ENCODE assay signal across 8 cellular contexts in genomic region chr1:149102574-149102973, GRCh38. TPM values are rescaled to one million over a fixed set of nuclear protein-coding genes. Genes with fewer than 3 reads are reported as not detected.
DNase-seq lines count a peak whose midpoint lies in the region; ATAC-seq, FAIRE-seq and TF ChIP-seq lines count a peak whose summit lies in the region.
"Not testable (repeated sequence)": the region's sequence is repeated elsewhere in the genome, so short reads cannot be mapped to it uniquely, and the experiment has no call there.

No MANE protein-coding gene starts in this region.

- not testable (repeated sequence) for TF ChIP-seq EP300 in K562 (IDR thresholded peaks at IDR 0.05; ENCODE audit: low read length); gastroesophageal sphincter (IDR thresholded peaks at IDR 0.05)

- TF ChIP-seq CTCF in C4-2B (conservative IDR thresholded peaks at IDR 0.05); H9 (conservative IDR thresholded peaks at IDR 0.05); Panc1 (IDR thresholded peaks at IDR 0.05); K562 (IDR thresholded peaks at IDR 0.05 in 2 of 3, conservative IDR thresholded peaks at IDR 0.05 in 1 of 3; ENCODE audit: insufficient read depth in 2 of 3, low read depth in 1 of 3, low read length in 3 of 3); gastroesophageal sphincter (IDR thresholded peaks at IDR 0.05); neural crest cell (conservative IDR thresholded peaks at IDR 0.05): not testable (repeated sequence)

- H3K56ac ChIP-seq in H9 (ENCODE audit: insufficient read length, low read depth, low read length) = not testable (repeated sequence)

- H3T11ph ChIP-seq in H9 (ENCODE audit: low read length) = not testable (repeated sequence)

- H3K36me3 ChIP-seq in Panc1 (ENCODE audit: control insufficient read depth, insufficient read depth, low read length); K562 (ENCODE audit: control insufficient read depth, insufficient read depth, low read length); gastroesophageal sphincter: not testable (repeated sequence)

- peak; percentile 81 for ATAC-seq in Panc1
- ATAC-seq in K562 = peak; percentile 57
- peak; percentile 47 for ATAC-seq in gastroesophageal sphincter

- not testable (repeated sequence) for H4K5ac ChIP-seq in H9 (ENCODE audit: insufficient read length, low read depth, low read length)

- H3K4me1 Mint-ChIP-seq in H9, neural crest cell: not testable (repeated sequence)

- H3K9me3 Mint-ChIP-seq in H9, neural crest cell: not testable (repeated sequence)

- H3K18ac ChIP-seq in H9 (ENCODE audit: insufficient read length, low read depth, low read length) = not testable (repeated sequence)

- not testable (repeated sequence) for H3K36me3 Mint-ChIP-seq in H9 (ENCODE audit: insufficient read depth in 1 of 3, low read depth in 3 of 3); neural crest cell (ENCODE audit: low read depth)

- not testable (repeated sequence) for H4K91ac ChIP-seq in H9 (ENCODE audit: insufficient read length, low read depth, low read length)

- H4K20me1 ChIP-seq in H9 (ENCODE audit: control insufficient read depth, insufficient read depth, insufficient read length); K562 (replicated peaks; ENCODE audit: control insufficient read depth, insufficient read depth, low read length): not testable (repeated sequence)

- not testable (repeated sequence) for FAIRE-seq in K562 (lab: Jason Lieb, UNC)

- H3K79me1 ChIP-seq in H9 (ENCODE audit: insufficient read depth, low read depth, low read length, poor library complexity, severe bottlenecking) = not testable (repeated sequence)

- not testable (repeated sequence) for H3K23me2 ChIP-seq in H9 (ENCODE audit: insufficient read length, low read depth, low read length, poor library complexity, severe bottlenecking)

- not testable (repeated sequence) for H3K9me1 ChIP-seq in K562 (ENCODE audit: control insufficient read depth, insufficient read depth, low read length)

- not testable (repeated sequence) for H3K14ac ChIP-seq in H9 (ENCODE audit: insufficient read depth, low read length)

- H3K23ac ChIP-seq in H9 (ENCODE audit: insufficient read length, low read depth, low read length) = not testable (repeated sequence)

- WGBS in H9 (ENCODE audit: extremely low coverage, insufficient read length, low lambda C conversion rate) = no CpG with 5 or more reads among the region's 16 CpGs
- WGBS in K562 (ENCODE audit: insufficient coverage, low coverage, missing lambda C conversion rate) = 0% methylated on average over 4 of the region's 16 CpGs
- no CpG with 5 or more reads among the region's 16 CpGs for WGBS in gastroesophageal sphincter (ENCODE audit: low coverage in 1 of 2), 2 donors

- not testable (repeated sequence) for H3K4me1 ChIP-seq in H9 (ENCODE audit: insufficient read depth, low read length); Panc1 (ENCODE audit: control insufficient read depth, insufficient read depth, low read length); K562 (replicated peaks in 1 of 2; ENCODE audit: control insufficient read depth in 2 of 2, insufficient read depth in 2 of 2, low read length in 2 of 2); gastroesophageal sphincter

- not testable (repeated sequence) for H3K9me3 ChIP-seq in H9 (ENCODE audit: control insufficient read depth, low read depth, low read length); Panc1 (ENCODE audit: control insufficient read depth, insufficient read depth, low read depth, low read length); K562 (replicated peaks; ENCODE audit: control insufficient read depth, insufficient read depth, low read depth, low read length); gastroesophageal sphincter

- H4K8ac ChIP-seq in H9 (replicated peaks; ENCODE audit: insufficient read length, low read depth, low read length) = not testable (repeated sequence)

- H3K27ac ChIP-seq in C4-2B = peak overlapping the region; percentile 58; the same call in 1 of the 2 replicates
- H3K27ac ChIP-seq in H9 (ENCODE audit: insufficient read length, low read depth, low read length); Panc1 (ENCODE audit: low read length); K562 (ENCODE audit: extremely low read depth, low read depth, low read length): not testable (repeated sequence)
- H3K27ac ChIP-seq in gastroesophageal sphincter = peak overlapping the region in 3 of 4 donors; percentile 43 to 87 (median 85)

- not testable (repeated sequence) for H2BK20ac ChIP-seq in H9 (ENCODE audit: low read depth, low read length, poor library complexity, severe bottlenecking)

- not testable (repeated sequence) for H2BK120ac ChIP-seq in H9 (ENCODE audit: low read depth, low read length, poor library complexity, severe bottlenecking)

- intact Hi-C loops in Panc1 (cut with micrococcal nuclease; ENCODE audit: unreplicated experiment); K562 (cut with micrococcal nuclease): not testable (repeated sequence)

- H3K27me3 Mint-ChIP-seq in H9 (ENCODE audit: low read depth) = peaks cover 43% of the 10 kb centered on the region
- H3K27me3 Mint-ChIP-seq in neural crest cell (ENCODE audit: low read depth) = not testable (repeated sequence)

- not testable (repeated sequence) for H3K27ac Mint-ChIP-seq in H9; neural crest cell (ENCODE audit: unreplicated experiment)

- H2BK5ac ChIP-seq in H9 (ENCODE audit: insufficient read length, low read length) = not testable (repeated sequence)

- in situ Hi-C loops in Panc1 (cut with HindIII; ENCODE audit: low pct_unique_long_range_greater_than_20kb, low sequenced_read_pairs); K562 (cut with MboI): not testable (repeated sequence)

- not testable (repeated sequence) for H2BK15ac ChIP-seq in H9 (ENCODE audit: low read depth, low read length)

- not testable (repeated sequence) for H3K9ac ChIP-seq in H9 (ENCODE audit: extremely low read depth, insufficient read length, low read length); K562 (ENCODE audit: insufficient read depth in 1 of 2, low read depth in 2 of 2, low read length in 2 of 2)

- DNase-seq in H9; Panc1 (ENCODE audit: low read depth, low spot score); K562 (ENCODE audit: extremely low read depth in 1 of 4, low spot score in 3 of 4); neural crest cell (ENCODE audit: low read depth, low spot score): not testable (repeated sequence)
- peak; percentile 58 for DNase-seq in activated CD8-positive, alpha-beta memory T cell treated with anti-CD3 and anti-CD28 coated beads for 24 hours
- peak; percentile 31 for DNase-seq in stimulated activated CD8-positive, alpha-beta memory T cell treated with anti-CD3 and anti-CD28 coated beads, Interleukin-4, amount 100 ng/mL, for 48 hours

- not testable (repeated sequence) for TF ChIP-seq POLR2A in K562 (conservative IDR thresholded peaks at IDR 0.05); gastroesophageal sphincter (IDR thresholded peaks at IDR 0.05)

- H3K4me3 ChIP-seq in Panc1 (ENCODE audit: low read depth in 2 of 2, low read length in 2 of 2) = peak overlapping the region; percentile 29 to 39
- not testable (repeated sequence) for H3K4me3 ChIP-seq in K562
- peak overlapping the region; percentile 57 to 93 for H3K4me3 ChIP-seq in gastroesophageal sphincter

- POLR2A ChIA-PET in Panc1 (lab: Charles Lee); K562 (lab: Yijun Ruan, JAX): not testable (repeated sequence)

- TSS peak; percentile 78 for BruUV-seq in Panc1 (replicated peaks; lab: Mats Ljungman, UMichigan)
- BruUV-seq in K562 (replicated peaks; lab: Mats Ljungman, UMichigan) = not testable (repeated sequence)

- CTCF ChIA-PET in Panc1 (lab: Charles Lee); K562 (lab: Yijun Ruan, JAX; ENCODE audit: low intra/inter-chr PET ratio): not testable (repeated sequence)

- not testable (repeated sequence) for H3K27me3 ChIP-seq in H9 (ENCODE audit: insufficient read depth, low read length); Panc1 (ENCODE audit: control insufficient read depth, insufficient read depth, low read length); K562 (ENCODE audit: control insufficient read depth in 2 of 2, insufficient read depth in 2 of 2, low read length in 2 of 2); gastroesophageal sphincter

- H2AFZ ChIP-seq in H9 (ENCODE audit: low read length); K562 (ENCODE audit: low read depth, low read length): not testable (repeated sequence)

- not testable (repeated sequence) for H3K79me2 ChIP-seq in H9 (ENCODE audit: insufficient read depth, low read length); K562 (ENCODE audit: control insufficient read depth, insufficient read depth, low read length)

- H2AK5ac ChIP-seq in H9 (ENCODE audit: insufficient read length, low read length) = not testable (repeated sequence)

- H3K4me3 Mint-ChIP-seq in H9 (peak overlapping the region; percentile 49 to 56; a peak in 3 of 5 replicates), neural crest cell (peak overlapping the region; percentile 71)

- not testable (repeated sequence) for H3K4ac ChIP-seq in H9 (ENCODE audit: low read depth, low read length)

- not testable (repeated sequence) for H3K4me2 ChIP-seq in H9 (ENCODE audit: insufficient read depth, insufficient read length, low read length); K562 (ENCODE audit: insufficient read depth, low read length)

- not testable (repeated sequence) for TF ChIP-seq RAD21 in K562 (CRISPR knock-in tag; conservative IDR thresholded peaks at IDR 0.05 in 1 of 2, IDR thresholded peaks at IDR 0.05 in 1 of 2)

- H2BK12ac ChIP-seq in H9 (ENCODE audit: insufficient read length, low read depth, low read length) = not testable (repeated sequence)

RNA-seq across cellular contexts. Expression of gene NBPF9, which starts 0.8 kb away (rescaled TPM):
- 3.9 and 4.3 TPM in 2 replicates for total RNA-seq in H9 (2021)
- 30.3 TPM for total RNA-seq in Panc1 (2021; ENCODE audit: unreplicated experiment)
- polyA plus RNA-seq in Panc1 (2012; ENCODE audit: insufficient read length) = 21.0 TPM
- 32.5 and 51.2 TPM in 2 replicates for total RNA-seq in K562 (2011; cell fraction: chromatin; rRNA removed; ENCODE audit: low replicate concordance)
- 13.7 and 17.5 TPM in 2 replicates for total RNA-seq in K562 (2011; cell fraction: nucleolus; rRNA removed)
- total RNA-seq in K562 (2011; cell fraction: nucleoplasm; rRNA removed) = 26.5 and 36.9 TPM in 2 replicates
- 3.6 and 3.7 TPM in 2 replicates for total RNA-seq in K562 (2014; rRNA removed)
- 6.1 and 6.7 TPM in 2 replicates for total RNA-seq in K562 (2014; rRNA removed; fragmentation: Illumina TruSeq; extraction: Trizol)
- 6.9 TPM in 2 replicates for total RNA-seq in K562 (2015; rRNA removed; fragmentation: Illumina TruSeq; extraction: Trizol)
- 5.2 and 6.8 TPM in 2 replicates for total RNA-seq in K562 (2021)
- 8.1 and 8.5 TPM in 2 replicates for polyA plus RNA-seq in K562 (2011; rRNA removed)
- 3.1 and 5.0 TPM in 2 replicates for polyA plus RNA-seq in K562 (2011; cell fraction: cytosol; rRNA removed)
- 25.0 and 25.4 TPM in 2 replicates for polyA plus RNA-seq in K562 (2011; cell fraction: nucleus; rRNA removed)
- polyA plus RNA-seq in K562 (2012) = 5.6 and 9.4 TPM in 2 replicates
- 4.6 and 6.7 TPM in 2 replicates for polyA plus RNA-seq in K562 (2014; fragmentation: Illumina TruSeq; extraction: Trizol)
- polyA plus RNA-seq in K562 (2014; fragmentation: Nextera tagmentation; extraction: Ambion mirVana) = 1 to 10 TPM; 1.3 to 1.9 TPM
- polyA plus RNA-seq in K562 (2014; rRNA removed) = 4.8 and 5.4 TPM in 2 replicates
- polyA minus RNA-seq in K562 (2011; rRNA and poly(A)+ RNA removed) = 13.9 and 14.2 TPM in 2 replicates
- 3.6 and 4.2 TPM in 2 replicates for polyA minus RNA-seq in K562 (2011; cell fraction: cytosol; rRNA and poly(A)+ RNA removed)
- 12.3 and 17.7 TPM in 2 replicates for polyA minus RNA-seq in K562 (2011; cell fraction: nucleus; rRNA and poly(A)+ RNA removed)
- total RNA-seq in gastroesophageal sphincter = 10 to 100 TPM; 17.2 to 26.2 (median 18.6) TPM
- total RNA-seq in neural crest cell = 44.2 and 46.1 TPM in 2 replicates
